ENCODE assay signal across 9 cellular contexts in the genomic region with DNA sequence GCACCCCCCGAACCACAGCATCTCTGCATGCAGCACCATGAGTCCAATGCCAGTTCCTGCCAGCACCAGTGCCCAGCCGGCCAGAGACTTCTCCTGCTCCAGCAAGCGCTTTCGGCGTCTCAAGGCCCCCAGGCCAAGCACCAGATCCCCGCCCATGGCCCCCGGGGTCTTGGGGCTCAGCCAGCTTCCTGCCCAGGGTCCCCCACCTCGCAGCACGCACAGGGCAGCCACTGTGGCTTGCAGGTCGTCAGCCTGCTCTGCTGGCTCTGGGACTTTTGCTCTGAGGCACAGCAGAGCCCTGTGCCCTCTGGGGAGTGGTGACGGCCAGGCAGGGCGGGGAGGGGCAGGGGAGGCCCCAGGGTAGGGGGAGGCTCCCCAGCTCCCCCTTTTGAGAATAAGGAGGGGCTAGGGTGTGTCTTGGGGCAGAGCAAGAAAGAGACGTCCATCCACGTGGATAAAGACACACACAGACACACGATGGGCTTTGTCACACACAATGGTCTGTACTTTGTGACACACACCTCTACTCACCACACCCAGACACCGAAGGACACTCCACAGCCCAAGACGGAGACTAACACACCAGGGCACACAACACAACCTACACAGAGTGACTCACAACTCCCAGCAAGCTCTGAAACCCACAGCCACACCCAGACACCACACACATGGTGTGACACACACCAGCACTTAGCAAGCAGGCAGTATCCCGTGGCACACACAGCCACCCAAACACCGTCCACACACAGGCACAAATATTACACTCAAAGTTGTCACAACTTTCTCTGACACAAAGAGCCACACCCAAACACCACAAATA. TPM values are rescaled to one million over a fixed set of nuclear protein-coding genes. Genes with fewer than 3 reads are reported as not detected.
A peak's percentile ranks its signal among the peaks of the same experiment; 100 is the strongest.
DNase-seq lines count a peak whose midpoint lies in the region; ATAC-seq and TF ChIP-seq lines count a peak whose summit lies in the region.
"Had no signal": no experiment of that assay in that cellular context is flagged by ENCODE, and none has a peak within 500 bp of the region (broad histone marks: within the 10 kb centered on the region; RNA-seq: fewer than 3 reads in every experiment).

TSS of gene KCNN4 (minus strand) at position 268 of the 820 bp plus-strand sequence. CDS start at position 156, 112 bp downstream.

- H3K4me3 ChIP-seq in fibroblast of villous mesenchyme (ENCODE audit: low read depth, low read length), result no peak within 1 kb of the TSS
- H3K4me3 ChIP-seq: cardiac muscle cell had no signal

- DNase-seq in NOMO-1 (lab: John Stamatoyannopoulos, UW; ENCODE audit: unreplicated experiment in 2 of 2), result peak; percentile 39 to 71
- DNase-seq in activated T-cell treated with anti-CD3 and anti-CD28 coated beads for 1 hour (ENCODE audit: low read depth), result peak; percentile 44
- DNase-seq in fibroblast of villous mesenchyme (ENCODE audit: low read depth), result peak; percentile 25
- DNase-seq in stimulated activated CD8-positive, alpha-beta memory T cell treated with anti-CD3 and anti-CD28 coated beads, Interleukin-12 subunit alpha, Interleukin-12 subunit beta, amount 100 ng/mL, for 24 hours (ENCODE audit: extremely low read depth), result peak; percentile 55
- no peak for DNase-seq in NCI-H2081 treated with DMSO at 0.1 percent for 48 hours (lab: John Stamatoyannopoulos, UW)

- ATAC-seq in GM19035 (IDR thresholded peaks at IDR 0.05; ENCODE audit: unreplicated experiment) (peak; percentile 46), HG03457 (IDR thresholded peaks at IDR 0.05; ENCODE audit: unreplicated experiment) (no peak), HG03469 (IDR thresholded peaks at IDR 0.05; ENCODE audit: unreplicated experiment) (no peak)

- TF ChIP-seq CTCF in fibroblast of villous mesenchyme (IDR thresholded peaks at IDR 0.05; ENCODE audit: insufficient read depth, low read depth, low read length), result no peak

RNA-seq across cellular contexts. Expression of gene KCNN4, which starts in this region (rescaled TPM):
- total RNA-seq in fibroblast of villous mesenchyme, result 0.43 TPM in 1 of 2 replicates, not detected in the other

Comparison
In these comparisons a context has a peak if more than half of its experiments do, and no peak if none do; other contexts are left out.
1. Peak in DNase-seq in fibroblast of villous mesenchyme; RNA of the gene not detected or under 1 TPM.